22 cellular contexts compared by ENCODE assay signal in genomic region chr5:128040927-128041326, GRCh38.
"Had no signal": no experiment of that assay in that cellular context is flagged by ENCODE, and none has a peak within 500 bp of the region (broad histone marks: within the 10 kb centered on the region; RNA-seq: fewer than 3 reads in every experiment).

No MANE protein-coding gene starts in this region.

- ATAC-seq: foreskin keratinocyte, gastroesophageal sphincter, heart left ventricle, left lung, left ventricle myocardium superior, lower lobe of right lung had no signal

- H3K36me3 ChIP-seq: left lung, lower lobe of right lung had no signal

- DNase-seq: dermis blood vessel endothelial cell; dorsolateral prefrontal cortex; effector CD4-positive, alpha-beta T cell; effector memory CD4-positive, alpha-beta T cell; foreskin keratinocyte; heart left ventricle; hypothalamus; immature natural killer cell; islet precursor cell; kidney; kidney glomerular epithelial cell; left lung; left ventricle myocardium superior; lower lobe of right lung; mesenchymal stem cell had no signal

- H3K27ac ChIP-seq: coronary artery, dorsolateral prefrontal cortex, esophagus muscularis mucosa, foreskin keratinocyte, gastroesophageal sphincter, heart left ventricle, hepatocyte, left lung, lower lobe of right lung had no signal

- H3K9me3 ChIP-seq: esophagus muscularis mucosa, gastroesophageal sphincter, heart left ventricle, left lung, lower lobe of right lung had no signal

- H3K27me3 ChIP-seq: dorsolateral prefrontal cortex, esophagus muscularis mucosa, foreskin keratinocyte, gastroesophageal sphincter, heart left ventricle, hepatocyte, left lung had no signal

- H3K4me3 ChIP-seq: coronary artery, dorsolateral prefrontal cortex, esophagus muscularis mucosa, gastroesophageal sphincter, heart left ventricle, hepatocyte, left lung, lower lobe of right lung had no signal

- FAIRE-seq: colon, endothelial cell of umbilical vein, frontal cortex, kidney had no signal
